27 cellular contexts compared by ENCODE assay signal in genomic region chr1:192201303-192201702, GRCh38. TPM values are rescaled to one million over a fixed set of nuclear protein-coding genes. Genes with fewer than 3 reads are reported as not detected.
"Had no signal": no experiment of that assay in that cellular context is flagged by ENCODE, and none has a peak within 500 bp of the region (broad histone marks: within the 10 kb centered on the region; RNA-seq: fewer than 3 reads in every experiment).

No MANE protein-coding gene starts in this region.

- H3K27me3 ChIP-seq: Peyer's patch, SJCRH30 had no signal

- FAIRE-seq: TTC549 had no signal

- H3K27ac ChIP-seq: Peyer's patch, RWPE1, SJCRH30 had no signal

- H3K9me3 ChIP-seq: SJCRH30, SK-N-SH had no signal

- H3K4me2 ChIP-seq: SK-N-SH had no signal

- H3K4me1 ChIP-seq: Peyer's patch, SJCRH30 had no signal

- H3K9ac ChIP-seq: SK-N-SH had no signal

- H3K4me3 ChIP-seq: Peyer's patch, SJCRH30 had no signal

- H3K36me3 ChIP-seq: Peyer's patch, SJCRH30 had no signal

- DNase-seq: activated B cell treated with CpG ODN at 0.5 μM for 24 hours; activated CD4-positive, alpha-beta memory T cell treated with anti-CD3 and anti-CD28 coated beads for 36 hours; activated CD4-positive, alpha-beta T cell treated with anti-CD3 and anti-CD28 coated beads for 1 hour; activated CD4-positive, alpha-beta T cell treated with anti-CD3 and anti-CD28 coated beads, Interleukin-2, amount 10 ng/mL, durations not matched to agents 24 days and 14 days; activated gamma-delta T cell treated with Interleukin-2 at 50 U/mL for 16 hours; activated naive CD4-positive, alpha-beta T cell treated with anti-CD3 and anti-CD28 coated beads, Interleukin-2, amount 10 ng/mL, durations not matched to agents 7 days and 5 days; activated naive CD8-positive, alpha-beta T cell treated with anti-CD3 and anti-CD28 coated beads for 36 hours; activated T-cell treated with anti-CD3 and anti-CD28 coated beads for 4 hours; activated T-cell treated with anti-CD3 and anti-CD28 coated beads, Interleukin-2, amount 50 U/mL, for 48 hours; caudate nucleus; KG1; NCI-H1092; NCI-H1930; NCI-H345; NCI-H510A; NCI-H526 treated with DMSO at 0.1 percent for 48 hours; NCI-H82; Peyer's patch; Right ventricle myocardium superior; SJCRH30; SK-N-SH; SW 1271 had no signal

RNA-seq across cellular contexts. Expression of gene RGS18, which starts 43.0 kb away (rescaled TPM):
- total RNA-seq: activated B cell treated with CpG ODN at 0.5 μM for 24 hours; activated naive CD8-positive, alpha-beta T cell treated with anti-CD3 and anti-CD28 coated beads for 36 hours; activated T-helper 2 cell treated with anti-CD3 and anti-CD28 coated beads, Interferon-gamma antibody, Interleukin-2, Interleukin-4, amounts not matched to agents 10 μg/mL and 5 μg/mL and 100 μg/mL, durations not matched to agents 14 hours and 24 hours and 36 hours; LHCN-M2; M059J; SJCRH30 had no signal
- polyA plus RNA-seq: SK-N-SH had no signal
